8 cellular contexts compared by ENCODE assay signal in the genomic region with DNA sequence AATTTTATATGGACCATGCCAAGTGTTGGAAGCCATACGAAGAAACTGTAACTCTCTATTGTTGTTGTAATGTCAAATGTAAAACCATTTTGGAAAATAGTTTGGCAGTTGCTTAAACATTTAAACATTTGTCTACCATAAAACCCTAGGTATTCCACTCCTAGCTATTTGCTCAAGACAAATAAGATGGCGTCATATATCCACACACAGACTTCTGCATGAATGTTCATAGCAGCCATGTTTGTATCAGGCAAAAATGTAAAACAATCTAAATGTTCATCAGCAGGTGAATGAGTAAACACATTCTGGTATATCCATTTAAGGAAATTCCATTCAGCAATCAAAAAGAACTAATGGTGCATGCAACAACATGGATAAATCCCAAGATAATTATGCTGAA. TPM values are rescaled to one million over a fixed set of nuclear protein-coding genes. Genes with fewer than 3 reads are reported as not detected.
"Had no signal": no experiment of that assay in that cellular context is flagged by ENCODE, and none has a peak within 500 bp of the region (broad histone marks: within the 10 kb centered on the region; RNA-seq: fewer than 3 reads in every experiment).

No MANE protein-coding gene starts in this region.

- H3K4me3 ChIP-seq: GM23338, K562 had no signal

- DNase-seq: H9, HCEC 1CT, IMR-90, KG1 had no signal

- H3K4me1 Mint-ChIP-seq: GM23338, H9 had no signal

- H3K4me3 Mint-ChIP-seq: GM23338, H9 had no signal

- H3K27ac Mint-ChIP-seq: GM23338, H9 had no signal

RNA-seq across cellular contexts. Expression of a gene that starts 27.9 kb away (rescaled TPM):
- total RNA-seq: GM23338, H1, H9, HT-29, IMR-90, K562 had no signal
